ENCODE assay signal across 8 cellular contexts in the genomic region with DNA sequence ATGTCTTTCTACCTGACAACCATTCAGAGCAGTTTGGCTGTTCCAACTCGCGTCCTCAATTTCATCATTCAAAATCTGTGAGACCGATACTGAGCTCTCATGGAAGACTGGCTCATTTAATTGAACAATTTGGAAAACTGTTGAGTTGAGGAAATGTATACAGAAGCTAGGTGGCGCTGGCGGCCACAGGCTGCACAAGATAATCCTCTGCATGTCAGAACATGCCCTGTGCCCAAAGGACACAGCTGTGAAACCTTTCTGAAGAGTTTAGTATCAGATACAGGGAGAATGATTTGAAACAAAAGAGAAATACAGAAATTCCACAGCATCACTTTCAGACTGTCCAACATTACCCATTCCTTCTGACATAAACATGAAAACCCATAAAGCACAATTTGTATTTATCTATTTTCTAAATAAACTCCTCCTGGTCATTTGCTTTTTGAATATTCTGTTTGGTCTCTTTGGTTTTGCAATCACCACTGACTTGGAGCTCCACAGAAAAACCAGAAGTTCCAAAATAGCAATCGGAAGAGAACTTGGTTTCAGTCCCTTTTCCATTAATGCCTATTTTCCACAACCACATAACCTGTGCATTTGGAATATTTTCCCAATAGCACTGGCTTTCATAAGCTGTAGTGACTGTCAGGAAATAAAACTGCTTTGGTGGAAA.
DNase-seq lines count a peak whose midpoint lies in the region; ATAC-seq and TF ChIP-seq lines count a peak whose summit lies in the region.

No MANE protein-coding gene starts in this region.

- CTCF ChIA-PET in HEK293T (lab: Yijun Ruan, JAX) = interaction anchor here (0.6 to 1.9 kb wide), 28 partner anchors 10 to 1014 kb away, joined by 3 to 8 read pairs (median 3); no protein-coding TSS in a partner anchor

- H3F3A ChIP-seq in Loucy (ENCODE audit: low read depth) = no peaks in the 10 kb centered on the region

- no peaks in the 10 kb centered on the region for H3K79me2 ChIP-seq in Loucy (ENCODE audit: insufficient read depth, low read length)

- no peak for TF ChIP-seq POLR2A in Peyer's patch (IDR thresholded peaks at IDR 0.05)

- no peak overlapping the region for H2AFZ ChIP-seq in Loucy (ENCODE audit: low read length)

- POLR2A ChIA-PET in HEK293T (lab: Yijun Ruan, JAX) = interaction anchor here (1.2 to 1.4 kb wide), 2 partner anchors 9 to 30 kb away, joined by 3 read pairs; no protein-coding TSS in a partner anchor

- DNase-seq in stimulated activated CD4-positive, alpha-beta T cell treated with anti-CD3 and anti-CD28 coated beads, Interleukin-12 subunit alpha, Interleukin-12 subunit beta, amount 100 ng/mL, for 4 hours = peak; percentile 5
- DNase-seq in stimulated activated CD4-positive, alpha-beta T cell treated with anti-CD3 and anti-CD28 coated beads, Interleukin-4, amount 100 ng/mL, for 24 hours = no peak
- DNase-seq in HEK293T (ENCODE audit: extremely low spot score) (peak; percentile 73), Peyer's patch (peak; percentile 31 to 83 (median 68)), choroid plexus epithelial cell (ENCODE audit: low read depth) (peak; percentile 91), left kidney (ENCODE audit: low read depth, low spot score) (peak; percentile 80)
- peak; percentile 29 for DNase-seq in stimulated activated naive CD8-positive, alpha-beta T cell treated with anti-CD3 and anti-CD28 coated beads, Interleukin-15, Interleukin-2, amounts not matched to agents 100 U/mL and 50 U/mL, for 24 hours

- H3K4me3 ChIP-seq in Loucy (ENCODE audit: low read length, poor library complexity, severe bottlenecking) (no peak overlapping the region), Peyer's patch (no peak overlapping the region), choroid plexus epithelial cell (ENCODE audit: low read depth, low read length) (no peak overlapping the region)

- H3K9me2 ChIP-seq in Loucy (replicated peaks; ENCODE audit: low read depth, low read length) = no peaks in the 10 kb centered on the region

- H3K27ac ChIP-seq in Peyer's patch = peak overlapping the region in 1 of 4 donors; percentile 15

- H3K4me2 ChIP-seq in Loucy (ENCODE audit: low read depth, low read length, poor library complexity, severe bottlenecking) = no peak overlapping the region

- H3K27me3 ChIP-seq in Loucy (ENCODE audit: insufficient read depth, low read length, poor library complexity, severe bottlenecking) = no peaks in the 10 kb centered on the region
- no peaks in the 10 kb centered on the region for H3K27me3 ChIP-seq in Peyer's patch

- peak; percentile 93 for TF ChIP-seq CTCF in Loucy (conservative IDR thresholded peaks at IDR 0.05; ENCODE audit: low read length)
- TF ChIP-seq CTCF in Peyer's patch (IDR thresholded peaks at IDR 0.05) = peak in 5 of 6 experiments; percentile 34 to 83 (median 78)
- peak; percentile 95 for TF ChIP-seq CTCF in choroid plexus epithelial cell (conservative IDR thresholded peaks at IDR 0.05; ENCODE audit: low read depth, low read length)

- H3K9ac ChIP-seq in Loucy (ENCODE audit: low read depth, low read length, poor library complexity, severe bottlenecking) = peak overlapping the region; percentile 69

- no peaks in the 10 kb centered on the region for H4K20me1 ChIP-seq in Loucy (ENCODE audit: insufficient read depth, low read length, poor library complexity, severe bottlenecking)

- no peak for ATAC-seq in stimulated activated naive CD8-positive, alpha-beta T cell treated with anti-CD3 and anti-CD28 coated beads, Interleukin-15, Interleukin-2, amounts not matched to agents 100 U/mL and 50 U/mL, for 24 hours

- H3K36me3 ChIP-seq in Loucy (ENCODE audit: insufficient read depth, low read length) (no peaks in the 10 kb centered on the region), Peyer's patch (no peaks in the 10 kb centered on the region)

- no peaks in the 10 kb centered on the region for H3K9me3 ChIP-seq in Loucy (ENCODE audit: insufficient read depth, low read depth, low read length)
- no peaks in the 10 kb centered on the region for H3K9me3 ChIP-seq in Peyer's patch

- peaks cover 24% of the 10 kb centered on the region for H3K4me1 ChIP-seq in Loucy (ENCODE audit: insufficient read depth, low read length, poor library complexity, severe bottlenecking)
- peaks cover 0 to 11% (median 0%) of the 10 kb centered on the region in 4 donors for H3K4me1 ChIP-seq in Peyer's patch

TF ChIP-seq in HEK293T, 16 proteins besides CTCF, POLR2A, EP300 and RAD21:
- no peak for TF ChIP-seq LEF1 (IDR thresholded peaks at IDR 0.05; ENCODE audit: borderline replicate concordance)
- TF ChIP-seq ARNT (IDR thresholded peaks at IDR 0.05) = no peak
- no peak for TF ChIP-seq ELF4 (IDR thresholded peaks at IDR 0.05)
- no peak for TF ChIP-seq L3MBTL2 (conservative IDR thresholded peaks at IDR 0.05)
- no peak for TF ChIP-seq TARDBP (IDR thresholded peaks at IDR 0.05)
- TF ChIP-seq, protein P1, sequence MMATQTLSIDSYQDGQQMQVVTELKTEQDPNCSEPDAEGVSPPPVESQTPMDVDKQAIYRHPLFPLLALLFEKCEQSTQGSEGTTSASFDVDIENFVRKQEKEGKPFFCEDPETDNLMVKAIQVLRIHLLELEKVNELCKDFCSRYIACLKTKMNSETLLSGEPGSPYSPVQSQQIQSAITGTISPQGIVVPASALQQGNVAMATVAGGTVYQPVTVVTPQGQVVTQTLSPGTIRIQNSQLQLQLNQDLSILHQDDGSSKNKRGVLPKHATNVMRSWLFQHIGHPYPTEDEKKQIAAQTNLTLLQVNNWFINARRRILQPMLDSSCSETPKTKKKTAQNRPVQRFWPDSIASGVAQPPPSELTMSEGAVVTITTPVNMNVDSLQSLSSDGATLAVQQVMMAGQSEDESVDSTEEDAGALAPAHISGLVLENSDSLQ (IDR thresholded peaks at IDR 0.05) = no peak
- TF ChIP-seq SUZ12 (IDR thresholded peaks at IDR 0.05) = no peak
- TF ChIP-seq CTBP1 (IDR thresholded peaks at IDR 0.05; ENCODE audit: borderline replicate concordance) = no peak
- no peak for TF ChIP-seq FOXA1 (IDR thresholded peaks at IDR 0.05)
- no peak for TF ChIP-seq SP1 (IDR thresholded peaks at IDR 0.05)
